13 cellular contexts compared by ENCODE assay signal in genomic region chr2:176104338-176105077, GRCh38. TPM values are rescaled to one million over a fixed set of nuclear protein-coding genes. Genes with fewer than 3 reads are reported as not detected.
A peak's percentile ranks its signal among the peaks of the same experiment; 100 is the strongest.
DNase-seq lines count a peak whose midpoint lies in the region; ATAC-seq and TF ChIP-seq lines count a peak whose summit lies in the region.
"Had no signal": no experiment of that assay in that cellular context is flagged by ENCODE, and none has a peak within 500 bp of the region (broad histone marks: within the 10 kb centered on the region; RNA-seq: fewer than 3 reads in every experiment).

No MANE protein-coding gene starts in this region.

- H3K27me3 ChIP-seq in BE2C (peaks cover 90% of the 10 kb centered on the region), neuronal stem cell (ENCODE audit: control insufficient read depth in 3 of 3, insufficient read depth in 3 of 3, low read depth in 1 of 3, low read length in 3 of 3) (peaks cover 81 to 98% (median 97%) of the 10 kb centered on the region in 3 experiments), right atrium auricular region (peaks cover 59 to 93% of the 10 kb centered on the region in 2 donors)
- H3K27me3 ChIP-seq: testis had no signal

- H3K4me1 ChIP-seq in BE2C = no peaks in the 10 kb centered on the region
- H3K4me1 ChIP-seq in neuronal stem cell (ENCODE audit: control insufficient read depth in 2 of 2, insufficient read depth in 1 of 2, low read depth in 1 of 2, low read length in 2 of 2) = peaks cover 0 to 1% of the 10 kb centered on the region in 2 donors
- H3K4me1 ChIP-seq in right atrium auricular region = peaks cover 0 to 46% of the 10 kb centered on the region in 2 donors

- H3K36me3 ChIP-seq in BE2C (no peaks in the 10 kb centered on the region), neuronal stem cell (replicated peaks in 1 of 2; ENCODE audit: control insufficient read depth in 2 of 2, insufficient read depth in 2 of 2, low read length in 2 of 2) (no peaks in the 10 kb centered on the region), right atrium auricular region (no peaks in the 10 kb centered on the region)

- no CpG with 5 or more reads among the region's 56 CpGs for WGBS in neuronal stem cell (ENCODE audit: extremely low coverage in 2 of 2, insufficient read length in 2 of 2, insufficient replicate concordance in 1 of 2), 2 donors

- H2BK15ac ChIP-seq in neuronal stem cell (ENCODE audit: low read length) = peak overlapping the region; percentile 26

- H3K4me1 Mint-ChIP-seq in HFFc6 (ENCODE audit: low read depth) (peaks cover 37% of the 10 kb centered on the region), chondrocyte (ENCODE audit: low read depth) (peaks cover 30% of the 10 kb centered on the region), T-cell (peaks cover 26 to 37% (median 30%) of the 10 kb centered on the region in 3 donors)

- no peak for DNase-seq in BE2C
- DNase-seq in HFFc6 = peak; percentile 91
- no peak for DNase-seq in chondrocyte (ENCODE audit: low spot score)
- DNase-seq in neuronal stem cell (ENCODE audit: low spot score) = no peak
- no peak for DNase-seq in activated CD8-positive, alpha-beta memory T cell treated with anti-CD3 and anti-CD28 coated beads for 24 hours
- no peak for DNase-seq in right atrium auricular region (ENCODE audit: low spot score)
- no peak for DNase-seq in HT-29 (ENCODE audit: low spot score)
- no peak for DNase-seq in T-cell
- DNase-seq: activated CD4-positive, CD25-positive, alpha-beta regulatory T cell; NCI-H510A treated with DMSO at 0.1 percent for 48 hours; testis had no signal

- H3K9me3 Mint-ChIP-seq in HFFc6 = no peaks in the 10 kb centered on the region
- H3K9me3 Mint-ChIP-seq in chondrocyte (ENCODE audit: low read depth) = no peaks in the 10 kb centered on the region
- H3K9me3 Mint-ChIP-seq in T-cell = no peaks in the 10 kb centered on the region

- H3K4ac ChIP-seq in neuronal stem cell (ENCODE audit: low read length) = no peak overlapping the region

- H3K27ac Mint-ChIP-seq in HFFc6 (peak overlapping the region; percentile 77), chondrocyte (ENCODE audit: unreplicated experiment) (no peak overlapping the region), T-cell (no peak overlapping the region)

- H3K4me3 ChIP-seq in BE2C (ENCODE audit: low read depth, low read length) (peak overlapping the region; percentile 32), neuronal stem cell (ENCODE audit: low read length in 2 of 2) (peak overlapping the region in 1 of 2 donors; percentile 2), right atrium auricular region (no peak overlapping the region)
- H3K4me3 ChIP-seq: testis had no signal

- H3K4me3 Mint-ChIP-seq in HFFc6 = peak overlapping the region; percentile 83
- peak overlapping the region; percentile 33 for H3K4me3 Mint-ChIP-seq in chondrocyte (ENCODE audit: unreplicated experiment)
- peak overlapping the region in 1 of 3 donors; percentile 68 for H3K4me3 Mint-ChIP-seq in T-cell
- H3K4me3 Mint-ChIP-seq: central memory CD8-positive, alpha-beta T cell had no signal

- no peak overlapping the region for H2AK5ac ChIP-seq in neuronal stem cell (ENCODE audit: low read depth, low read length)

- H3K4me2 ChIP-seq in neuronal stem cell (ENCODE audit: insufficient read depth, low read length, poor library complexity, severe bottlenecking) = no peak overlapping the region

- H4K8ac ChIP-seq in neuronal stem cell (ENCODE audit: low read depth, low read length) = no peak overlapping the region

- H3K9ac ChIP-seq in neuronal stem cell (ENCODE audit: low read depth, low read length, poor library complexity) = no peak overlapping the region

- peaks cover 13% of the 10 kb centered on the region for H3K27me3 Mint-ChIP-seq in HFFc6 (ENCODE audit: insufficient read depth)
- peaks cover 79% of the 10 kb centered on the region for H3K27me3 Mint-ChIP-seq in chondrocyte (ENCODE audit: low read depth)
- peaks cover 70 to 80% of the 10 kb centered on the region in 2 donors for H3K27me3 Mint-ChIP-seq in T-cell

- no peak overlapping the region for H4K91ac ChIP-seq in neuronal stem cell (ENCODE audit: low read depth, low read length, poor library complexity)

- no peak for TF ChIP-seq CTCF in BE2C (IDR thresholded peaks at IDR 0.05; ENCODE audit: low read depth, low read length)
- TF ChIP-seq CTCF in HFFc6 (IDR thresholded peaks at IDR 0.05) = peak; percentile 43; the same call in 1 of the 2 replicates
- no peak for TF ChIP-seq CTCF in chondrocyte (IDR thresholded peaks at IDR 0.05)
- TF ChIP-seq CTCF in right atrium auricular region (IDR thresholded peaks at IDR 0.05) = no peak

- peaks cover 5% of the 10 kb centered on the region for H3K36me3 Mint-ChIP-seq in HFFc6 (ENCODE audit: low read depth)
- peaks cover 3% of the 10 kb centered on the region for H3K36me3 Mint-ChIP-seq in chondrocyte (ENCODE audit: low read depth)
- no peaks in the 10 kb centered on the region for H3K36me3 Mint-ChIP-seq in T-cell

- no peak overlapping the region for H2BK12ac ChIP-seq in neuronal stem cell (ENCODE audit: low read length)

- H3K9me3 ChIP-seq in BE2C (no peaks in the 10 kb centered on the region), neuronal stem cell (replicated peaks in 1 of 2; ENCODE audit: control insufficient read depth in 2 of 2, insufficient read depth in 1 of 2, low read depth in 1 of 2, low read length in 2 of 2) (peaks cover 7 to 11% of the 10 kb centered on the region in 2 donors), right atrium auricular region (no peaks in the 10 kb centered on the region)
- H3K9me3 ChIP-seq: testis had no signal

- peak overlapping the region; percentile 69 for H2AFZ ChIP-seq in neuronal stem cell (ENCODE audit: low read length)

- no peak overlapping the region for H3K14ac ChIP-seq in neuronal stem cell (ENCODE audit: low read length)

- no peak overlapping the region for H2BK5ac ChIP-seq in neuronal stem cell (ENCODE audit: low read length)

- CTCF ChIA-PET in T-cell (lab: Charles Lee) = no interaction called here

- no peak overlapping the region for H2BK120ac ChIP-seq in neuronal stem cell (ENCODE audit: low read depth, low read length)

- ATAC-seq in T-cell (replicated peaks in 1 of 4) = no peak

- H3K27ac ChIP-seq in neuronal stem cell (replicated peaks; ENCODE audit: low read length) (no peak overlapping the region), right atrium auricular region (no peak overlapping the region)
- H3K27ac ChIP-seq: HL-60, testis had no signal

- POLR2A ChIA-PET in T-cell (lab: Charles Lee) = no interaction called here

- no peaks in the 10 kb centered on the region for H3K79me1 ChIP-seq in neuronal stem cell (ENCODE audit: low read depth, low read length)

- H3K18ac ChIP-seq in neuronal stem cell (ENCODE audit: low read length) = peak overlapping the region; percentile 80

- peak overlapping the region; percentile 80 for H3K23ac ChIP-seq in neuronal stem cell (ENCODE audit: low read depth, low read length, poor library complexity)

RNA-seq across cellular contexts. Expression of gene HOXD11, which starts 2.6 kb away (rescaled TPM):
- not detected for polyA plus RNA-seq in BE2C (2012; ENCODE audit: insufficient read depth, insufficient read length, low read depth)
- total RNA-seq in HFFc6 (2021; fragmentation: NEBNext Ultra II Directional; extraction: Animal tissue kit (Norgen Biotek cat#: 25700)) = 10 to 100 TPM in 1 of 6 experiments, 1 to 10 TPM in 5; 6.0 to 10.2 (median 7.6) TPM
- total RNA-seq in chondrocyte (not detected in 3 replicates), right atrium auricular region (not detected), T-cell (not detected)
- polyA plus RNA-seq in neuronal stem cell (2013, experiment 1 of 2) = not detected
- not detected for polyA plus RNA-seq in neuronal stem cell (2013, experiment 2 of 2)
- total RNA-seq in HT-29 (2014; rRNA removed; shearing (Covaris generic)) = not detected in 2 replicates

RNA-seq across cellular contexts. Expression of gene HOXD12, which starts 4.9 kb away (rescaled TPM):
- polyA plus RNA-seq in BE2C (2012; ENCODE audit: insufficient read depth, insufficient read length, low read depth) = not detected
- under 1 TPM in 4 of 6 experiments, not detected in 2; 0.19 to 0.36 (median 0.26) TPM for total RNA-seq in HFFc6 (2021; fragmentation: NEBNext Ultra II Directional; extraction: Animal tissue kit (Norgen Biotek cat#: 25700))
- not detected in 3 replicates for total RNA-seq in chondrocyte
- polyA plus RNA-seq in neuronal stem cell (2013, experiment 1 of 2) = not detected
- polyA plus RNA-seq in neuronal stem cell (2013, experiment 2 of 2) = not detected
- not detected for total RNA-seq in right atrium auricular region
- 2.2 TPM in 1 of 2 replicates, not detected in the other for total RNA-seq in HT-29 (2014; rRNA removed; shearing (Covaris generic))
- total RNA-seq in T-cell = not detected
- total RNA-seq: testis had no signal

RNA-seq across cellular contexts. Expression of gene HOXD13, which starts 12.0 kb away (rescaled TPM):
- 0.51 TPM for polyA plus RNA-seq in BE2C (2012; ENCODE audit: insufficient read depth, insufficient read length, low read depth)
- 1 to 10 TPM; 1.2 to 1.7 (median 1.5) TPM for total RNA-seq in HFFc6 (2021; fragmentation: NEBNext Ultra II Directional; extraction: Animal tissue kit (Norgen Biotek cat#: 25700))
- not detected in 3 replicates for total RNA-seq in chondrocyte
- 0.03 TPM for polyA plus RNA-seq in neuronal stem cell (2013, experiment 1 of 2)
- polyA plus RNA-seq in neuronal stem cell (2013, experiment 2 of 2) = 0.03 TPM
- not detected for total RNA-seq in right atrium auricular region
- total RNA-seq in HT-29 (2014; rRNA removed; shearing (Covaris generic)) = 1.4 and 1.5 TPM in 2 replicates
- not detected for total RNA-seq in T-cell

RNA-seq across cellular contexts. Expression of gene HOXD10, which starts 12.1 kb away (rescaled TPM):
- polyA plus RNA-seq in BE2C (2012; ENCODE audit: insufficient read depth, insufficient read length, low read depth) = 0.94 TPM
- total RNA-seq in HFFc6 (2021; fragmentation: NEBNext Ultra II Directional; extraction: Animal tissue kit (Norgen Biotek cat#: 25700)) = 10 to 100 TPM; 10.9 to 14.5 (median 12.8) TPM
- total RNA-seq in chondrocyte (not detected in 3 replicates), right atrium auricular region (not detected), T-cell (not detected)
- not detected for polyA plus RNA-seq in neuronal stem cell (2013, experiment 1 of 2)
- polyA plus RNA-seq in neuronal stem cell (2013, experiment 2 of 2) = not detected
- not detected in 2 replicates for total RNA-seq in HT-29 (2014; rRNA removed; shearing (Covaris generic))

RNA-seq across cellular contexts. Expression of gene HOXD9, which starts 18.0 kb away (rescaled TPM):
- 22.9 TPM for polyA plus RNA-seq in BE2C (2012; ENCODE audit: insufficient read depth, insufficient read length, low read depth)
- total RNA-seq in HFFc6 (2021; fragmentation: NEBNext Ultra II Directional; extraction: Animal tissue kit (Norgen Biotek cat#: 25700)) = 1 to 10 TPM; 2.1 to 2.7 (median 2.4) TPM
- not detected in 3 replicates for total RNA-seq in chondrocyte
- not detected for polyA plus RNA-seq in neuronal stem cell (2013, experiment 1 of 2)
- not detected for polyA plus RNA-seq in neuronal stem cell (2013, experiment 2 of 2)
- total RNA-seq in right atrium auricular region = under 1 TPM in 1 of 2 donors, not detected in 1; 0.44 TPM
- not detected in 2 replicates for total RNA-seq in HT-29 (2014; rRNA removed; shearing (Covaris generic))
- total RNA-seq in T-cell = under 1 TPM in 2 of 5 donors, not detected in 3; 0.13 to 0.15 TPM
